9 cellular contexts compared by ENCODE assay signal in genomic region chrX:130330706-130331105, GRCh38. TPM values are rescaled to one million over a fixed set of nuclear protein-coding genes. Genes with fewer than 3 reads are reported as not detected.
DNase-seq lines count a peak whose midpoint lies in the region; ATAC-seq, FAIRE-seq and TF ChIP-seq lines count a peak whose summit lies in the region.
"Had no signal": no experiment of that assay in that cellular context is flagged by ENCODE, and none has a peak within 500 bp of the region (broad histone marks: within the 10 kb centered on the region; RNA-seq: fewer than 3 reads in every experiment).

No MANE protein-coding gene starts in this region.

- CTCF ChIA-PET in GM10248 (lab: Yijun Ruan, JAX): interaction anchor here (0.8 to 1.5 kb wide), 3 partner anchors 13 to 586 kb away, joined by 3 to 4 read pairs (median 4); no protein-coding TSS in a partner anchor

- H3K27ac ChIP-seq in caudate nucleus (ENCODE audit: low read depth, low read length): no peak overlapping the region

- peak; percentile 66 for FAIRE-seq in H54 (lab: Jason Lieb, UNC)

- peak; percentile 98 for ATAC-seq in left lobe of liver

- POLR2A ChIA-PET in GM10248 (lab: Yijun Ruan, JAX): no interaction called here

- TF ChIP-seq POLR2A in H54 (IDR thresholded peaks at IDR 0.05; ENCODE audit: low read depth, low read length): no peak

- DNase-seq in GM10248 (ENCODE audit: extremely low spot score) (peak; percentile 47), H54 (ENCODE audit: insufficient read length, low spot score) (peak; percentile 27), NCI-H1105 (lab: John Stamatoyannopoulos, UW) (peak; percentile 21), T follicular helper cell (ENCODE audit: low read depth) (peak; percentile 7), caudate nucleus (lab: John Stamatoyannopoulos, UW) (peak in 40 of 61 donors; percentile 0 to 64 (median 3)), left lobe of liver (ENCODE audit: low spot score) (peak; percentile 62), stromal cell of bone marrow (ENCODE audit: low read depth) (peak; percentile 4)
- no peak for DNase-seq in effector CD8-positive, alpha-beta T cell (lab: John Stamatoyannopoulos, UW)

- TF ChIP-seq CTCF in GM10248 (IDR thresholded peaks at IDR 0.05; ENCODE audit: control extremely low read depth, extremely low read depth, low read depth, missing control alignments): peak; percentile 73

RNA-seq across cellular contexts. Expression of gene SLC25A14, which starts 9.0 kb away (rescaled TPM):
- total RNA-seq in left lobe of liver: 2.3 TPM

RNA-seq across cellular contexts. Expression of gene GPR119, which starts 54.8 kb away (rescaled TPM):
- not detected for total RNA-seq in left lobe of liver
- total RNA-seq: activated naive CD4-positive, alpha-beta T cell treated with anti-CD3 and anti-CD28 coated beads, Interleukin-2, amount 50 U/mL, for 72 hours had no signal
